25 cellular contexts compared by ENCODE assay signal in genomic region chr17:14474591-14474990, GRCh38.
"Had no signal": no experiment of that assay in that cellular context is flagged by ENCODE, and none has a peak within 500 bp of the region (broad histone marks: within the 10 kb centered on the region; RNA-seq: fewer than 3 reads in every experiment).

No MANE protein-coding gene starts in this region.

- DNase-seq: activated B cell treated with CpG ODN at 0.5 μM for 24 hours; activated CD4-positive, alpha-beta T cell treated with anti-CD3 and anti-CD28 coated beads for 1 hour; activated CD4-positive, alpha-beta T cell treated with anti-CD3 and anti-CD28 coated beads, Interleukin-2, amount 10 ng/mL, durations not matched to agents 24 days and 14 days; activated CD4-positive, alpha-beta T cell treated with anti-CD3 and anti-CD28 coated beads, Interleukin-2, amount 50 U/mL, for 48 hours; activated CD8-positive, alpha-beta memory T cell treated with anti-CD3 and anti-CD28 coated beads, Interleukin-2, amount 10 ng/mL, durations not matched to agents 7 days and 5 days; activated gamma-delta T cell; activated naive CD4-positive, alpha-beta T cell treated with anti-CD3 and anti-CD28 coated beads for 36 hours; activated T-cell treated with anti-CD3 and anti-CD28 coated beads, Interleukin-2, amount 50 U/mL, for 4 hours; amygdala; cerebellar nuclear complex; Kasumi-1; MV-4-11; NCI-H1105; NCI-H1436; NCI-H1694 treated with DMSO at 0.1 percent for 48 hours; NCI-H2029 treated with DMSO at 0.1 percent for 48 hours; NCI-H345; NCI-H510A treated with DMSO at 0.1 percent for 48 hours; NCI-H69; SIG-M5; T-cell; T-helper 2 cell; T1000 had no signal

- H3K4me3 ChIP-seq: SK-N-MC had no signal

- H3K27ac ChIP-seq: SK-N-MC had no signal

- ATAC-seq: activated CD8-positive, alpha-beta memory T cell treated with anti-CD3 and anti-CD28 coated beads, Interleukin-2, amount 10 ng/mL, durations not matched to agents 7 days and 5 days; activated T-cell treated with anti-CD3 and anti-CD28 coated beads, Interleukin-2, amount 50 U/mL, for 4 hours; activated T-helper 17 cell treated with anti-CD3 and anti-CD28 coated beads, Interleukin-2, amount 50 U/mL, for 72 hours; T-cell had no signal
